1 cellular context compared by ENCODE assay signal in genomic region chr22:37607010-37607911, GRCh38.
TF ChIP-seq lines count a peak whose summit lies in the region.

No MANE protein-coding gene starts in this region.

TF ChIP-seq in HepG2, 621 proteins besides CTCF, POLR2A, EP300 and RAD21 (continues in another document):
- peak; percentile 77; the same call in 1 of the 2 replicates for TF ChIP-seq GABPB1 (CRISPR knock-in tag; IDR thresholded peaks at IDR 0.05)
- no peak for TF ChIP-seq GPBP1L1 (CRISPR knock-in tag; IDR thresholded peaks at IDR 0.05)
- TF ChIP-seq HOXA3 (CRISPR knock-in tag; IDR thresholded peaks at IDR 0.05): peak; percentile 81; the same call in 1 of the 2 replicates
- no peak for TF ChIP-seq FOXA1 (IDR thresholded peaks at IDR 0.05)
- TF ChIP-seq FOXA1 (CRISPR knock-in tag; IDR thresholded peaks at IDR 0.05): no peak
- TF ChIP-seq TEAD3 (CRISPR knock-in tag; optimal IDR thresholded peaks at IDR 0.05; ENCODE audit: borderline replicate concordance): peak; percentile 70
- peak; percentile 80 for TF ChIP-seq RXRA (CRISPR knock-in tag; IDR thresholded peaks at IDR 0.05)
- no peak for TF ChIP-seq NFYC (CRISPR knock-in tag; IDR thresholded peaks at IDR 0.05)
- no peak for TF ChIP-seq SETDB1 (CRISPR knock-in tag; IDR thresholded peaks at IDR 0.05; ENCODE audit: borderline replicate concordance)
- TF ChIP-seq SMAD3 (CRISPR knock-in tag; IDR thresholded peaks at IDR 0.05): 0 out of 2 replicates have a peak, but pooled peaks have one; percentile 60
- TF ChIP-seq SSRP1 (CRISPR knock-in tag; IDR thresholded peaks at IDR 0.05): no peak
- no peak for TF ChIP-seq ZZZ3 (CRISPR knock-in tag; IDR thresholded peaks at IDR 0.05; ENCODE audit: borderline replicate concordance)
- no peak for TF ChIP-seq AGO1 (IDR thresholded peaks at IDR 0.05; ENCODE audit: low read depth, low read length, poor library complexity, severe bottlenecking)
- TF ChIP-seq HNF1B (CRISPR knock-in tag; IDR thresholded peaks at IDR 0.05): no peak
- no peak for TF ChIP-seq MEF2D (CRISPR knock-in tag; IDR thresholded peaks at IDR 0.05)
- TF ChIP-seq TCF7 (IDR thresholded peaks at IDR 0.05; ENCODE audit: low read depth): no peak
- TF ChIP-seq CREB3 (CRISPR knock-in tag; IDR thresholded peaks at IDR 0.05): no peak
- no peak for TF ChIP-seq ZNF44 (CRISPR knock-in tag; IDR thresholded peaks at IDR 0.05)
- TF ChIP-seq ZNF740 (CRISPR knock-in tag; IDR thresholded peaks at IDR 0.05): no peak
- TF ChIP-seq GATAD2A (CRISPR knock-in tag; IDR thresholded peaks at IDR 0.05): peak; percentile 77
- TF ChIP-seq RARA (CRISPR knock-in tag; IDR thresholded peaks at IDR 0.05): peak; percentile 50; the same call in 1 of the 2 replicates
- TF ChIP-seq PBX3 (CRISPR knock-in tag; IDR thresholded peaks at IDR 0.05; ENCODE audit: borderline replicate concordance): no peak
- no peak for TF ChIP-seq ZSCAN21 (CRISPR knock-in tag; IDR thresholded peaks at IDR 0.05; ENCODE audit: borderline replicate concordance)
- no peak for TF ChIP-seq SRY (CRISPR knock-in tag; IDR thresholded peaks at IDR 0.05)
- no peak for TF ChIP-seq ATF4 (CRISPR knock-in tag; IDR thresholded peaks at IDR 0.05)
- no peak for TF ChIP-seq NR3C1 (CRISPR knock-in tag; IDR thresholded peaks at IDR 0.05)
- TF ChIP-seq AKNA (CRISPR knock-in tag; IDR thresholded peaks at IDR 0.05; ENCODE audit: borderline replicate concordance): no peak
- TF ChIP-seq PAWR (CRISPR knock-in tag; IDR thresholded peaks at IDR 0.05; ENCODE audit: borderline replicate concordance): no peak
- TF ChIP-seq TBL1XR1 (IDR thresholded peaks at IDR 0.05; ENCODE audit: borderline replicate concordance, low read length, partially characterized antibody): no peak
- no peak for TF ChIP-seq HNF4G (IDR thresholded peaks at IDR 0.05; ENCODE audit: borderline replicate concordance, low read depth, low read length)
- TF ChIP-seq HNF4G (CRISPR knock-in tag; IDR thresholded peaks at IDR 0.05; ENCODE audit: borderline replicate concordance, low read depth): no peak; the same call in 1 of the 2 replicates
- TF ChIP-seq ZNF597 (CRISPR knock-in tag; IDR thresholded peaks at IDR 0.05): no peak
- no peak for TF ChIP-seq ZNF142 (CRISPR knock-in tag; IDR thresholded peaks at IDR 0.05)
- no peak; the same call in 1 of the 2 replicates for TF ChIP-seq ARID2 (CRISPR knock-in tag; IDR thresholded peaks at IDR 0.05; ENCODE audit: borderline replicate concordance)
- TF ChIP-seq FOXJ3 (CRISPR knock-in tag; IDR thresholded peaks at IDR 0.05; ENCODE audit: borderline replicate concordance): no peak
- TF ChIP-seq POGK (CRISPR knock-in tag; conservative IDR thresholded peaks at IDR 0.05): 0 out of 2 replicates have a peak, but pooled peaks have one; percentile 34
- TF ChIP-seq ZNF737 (CRISPR knock-in tag; IDR thresholded peaks at IDR 0.05; ENCODE audit: borderline replicate concordance): no peak
- TF ChIP-seq ZFP37 (CRISPR knock-in tag; IDR thresholded peaks at IDR 0.05; ENCODE audit: borderline replicate concordance): no peak
- no peak for TF ChIP-seq HHEX (CRISPR knock-in tag; IDR thresholded peaks at IDR 0.05)
- TF ChIP-seq MTERF4 (CRISPR knock-in tag; IDR thresholded peaks at IDR 0.05): no peak
